Comparison of ENCODE assay signal across 8 cellular contexts in the genomic region with DNA sequence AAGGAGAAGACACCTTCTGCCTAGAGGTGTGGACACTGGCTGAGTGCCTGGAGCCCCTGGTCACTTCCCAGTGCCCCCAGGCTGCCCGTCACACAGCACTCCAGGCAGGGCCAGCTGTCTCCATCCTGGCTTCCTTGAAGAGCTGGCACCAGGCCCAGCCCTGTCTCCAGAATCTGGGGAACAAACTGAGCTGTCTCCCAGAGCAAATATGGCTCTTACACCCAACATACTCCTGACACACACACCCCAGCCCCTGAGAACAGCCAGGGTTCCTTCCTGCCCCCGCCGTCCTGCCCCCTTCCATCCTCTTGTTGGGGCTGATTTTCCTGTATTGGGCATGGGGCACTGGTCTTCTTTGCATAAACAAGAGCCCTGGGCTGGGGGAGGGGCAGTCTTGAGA.
A peak's percentile ranks its signal among the peaks of the same experiment; 100 is the strongest.
DNase-seq lines count a peak whose midpoint lies in the region; ATAC-seq and TF ChIP-seq lines count a peak whose summit lies in the region.

No MANE protein-coding gene starts in this region.

- ATAC-seq in GM21423 (IDR thresholded peaks at IDR 0.05; ENCODE audit: unreplicated experiment) (no peak), HG03565 (IDR thresholded peaks at IDR 0.05; ENCODE audit: unreplicated experiment) (no peak)

- in situ Hi-C loops in KBM-7 (cut with MboI; ENCODE audit: low pct_unique_long_range_greater_than_20kb, low sequenced_read_pairs), result no loop called here

- TF ChIP-seq CTCF in epithelial cell of esophagus (IDR thresholded peaks at IDR 0.05; ENCODE audit: insufficient read depth, low read depth, low read length, missing control alignments) (no peak), neutrophil (IDR thresholded peaks at IDR 0.05) (no peak)

- H3K27me3 ChIP-seq in neutrophil, result no peaks in the 10 kb centered on the region

- no peaks in the 10 kb centered on the region for H3K9me3 ChIP-seq in neutrophil

- peaks cover 20% of the 10 kb centered on the region for H3K36me3 ChIP-seq in neutrophil

- peak; percentile 66 for DNase-seq in D341Med (ENCODE audit: low spot score)
- DNase-seq in NCI-H2171 treated with DMSO at 0.1 percent for 48 hours (lab: John Stamatoyannopoulos, UW), result peak; percentile 74
- peak; percentile 63 for DNase-seq in epithelial cell of esophagus (ENCODE audit: low read depth)
- DNase-seq in KBM-7, result no peak
- no peak for DNase-seq in effector CD8-positive, alpha-beta T cell (lab: John Stamatoyannopoulos, UW)

- H3K27ac ChIP-seq in neutrophil, result peak overlapping the region; percentile 73

- peaks cover 89 to 92% of the 10 kb centered on the region in 2 experiments for H3K4me1 ChIP-seq in neutrophil (ENCODE audit: control insufficient read depth in 1 of 2, insufficient read depth in 1 of 2, low read depth in 1 of 2, low read length in 1 of 2)

- H3K4me3 ChIP-seq in epithelial cell of esophagus (ENCODE audit: low read length) (peak overlapping the region; percentile 30), neutrophil (ENCODE audit: low read depth in 1 of 2, low read length in 1 of 2) (peak overlapping the region; percentile 4 to 55)

Comparison
In these comparisons a context has a peak if more than half of its experiments do, and no peak if none do; other contexts are left out.
1. DNase-seq: peak in D341Med (single experiment), NCI-H2171 treated with DMSO at 0.1 percent for 48 hours (single experiment) and epithelial cell of esophagus (single experiment); none in KBM-7 (single experiment) and effector CD8-positive, alpha-beta T cell (single experiment).